24 cellular contexts compared by ENCODE assay signal in genomic region chr2:120018549-120018948, GRCh38.
"Had no signal": no experiment of that assay in that cellular context is flagged by ENCODE, and none has a peak within 500 bp of the region (broad histone marks: within the 10 kb centered on the region; RNA-seq: fewer than 3 reads in every experiment).

No MANE protein-coding gene starts in this region.

- DNase-seq: activated CD4-positive, alpha-beta T cell treated with anti-CD3 and anti-CD28 coated beads for 4 hours; activated CD8-positive, alpha-beta memory T cell treated with anti-CD3 and anti-CD28 coated beads, Interleukin-2, amount 50 U/mL, for 4 hours; activated CD8-positive, alpha-beta T cell treated with anti-CD3 and anti-CD28 coated beads for 36 hours; activated naive CD4-positive, alpha-beta T cell treated with anti-CD3 and anti-CD28 coated beads, Interleukin-2, amount 50 U/mL, for 16 hours; activated naive CD8-positive, alpha-beta T cell treated with anti-CD3 and anti-CD28 coated beads, Interleukin-2, amount 10 ng/mL, durations not matched to agents 7 days and 5 days; adrenal gland; anterior cingulate cortex; Kasumi-1; NCI-H1694; NCI-H2029; NCI-H2107; NCI-H345; NCI-H510A; NCI-H526 treated with DMSO at 0.1 percent for 48 hours; NCI-H82; OCI-M1; RPMI8226; SK-N-SH; T-helper 1 cell; WERI-Rb-1 had no signal

- H3K36me3 ChIP-seq: adrenal gland had no signal

- H3K27me3 ChIP-seq: adrenal gland had no signal

- H3K4me3 ChIP-seq: adrenal gland, K562 had no signal

- H3K4me2 ChIP-seq: SK-N-SH had no signal

- H3K9ac ChIP-seq: SK-N-SH had no signal

- ATAC-seq: activated CD4-positive, CD25-positive, alpha-beta regulatory T cell treated with anti-CD3 and anti-CD28 coated beads, Interleukin-2, amount 50 U/mL, for 24 hours; activated CD8-positive, alpha-beta T cell treated with anti-CD3 and anti-CD28 coated beads for 36 hours; K562; Panc1; Right ventricle myocardium inferior had no signal

- H3K27ac ChIP-seq: adrenal gland, WERI-Rb-1 had no signal

- H3K9me3 ChIP-seq: adrenal gland, SK-N-SH had no signal

- FAIRE-seq: K562 had no signal
